ENCODE assay signal across 13 cellular contexts in the genomic region with DNA sequence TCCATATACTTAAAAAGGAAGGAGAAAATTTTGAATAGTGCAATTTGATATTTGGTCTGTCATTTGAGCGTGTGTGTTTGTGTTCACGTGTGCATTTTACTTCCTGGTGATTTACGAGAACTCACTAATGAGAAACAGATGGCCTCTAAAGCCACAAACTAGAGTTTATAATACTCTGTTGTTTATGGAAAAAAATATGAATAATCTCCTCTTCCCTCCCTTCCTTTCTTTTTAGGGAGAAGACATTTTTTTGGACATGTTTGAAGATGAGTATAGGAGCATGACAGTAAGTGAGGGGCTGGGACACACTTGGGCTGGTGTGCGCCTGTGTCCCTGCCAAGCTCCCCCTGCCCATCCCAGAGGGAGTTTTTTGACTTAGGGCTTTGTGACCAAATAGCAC.
DNase-seq lines count a peak whose midpoint lies in the region; ATAC-seq and TF ChIP-seq lines count a peak whose summit lies in the region.
"Had no signal": no experiment of that assay in that cellular context is flagged by ENCODE, and none has a peak within 500 bp of the region (broad histone marks: within the 10 kb centered on the region; RNA-seq: fewer than 3 reads in every experiment).

No MANE protein-coding gene starts in this region.

- H3K27ac Mint-ChIP-seq in activated CD4-positive, alpha-beta T cell treated with anti-CD3 and anti-CD28 coated beads for 36 hours = peak overlapping the region; percentile 55
- no peak overlapping the region for H3K27ac Mint-ChIP-seq in activated CD4-positive, alpha-beta T cell treated with anti-CD3 and anti-CD28 coated beads, Interleukin-2, amount 10 ng/mL, durations not matched to agents 7 days and 5 days

- H3K9me3 Mint-ChIP-seq in activated CD4-positive, alpha-beta T cell treated with anti-CD3 and anti-CD28 coated beads for 36 hours (ENCODE audit: low read depth) = no peaks in the 10 kb centered on the region
- H3K9me3 Mint-ChIP-seq in activated CD4-positive, alpha-beta T cell treated with anti-CD3 and anti-CD28 coated beads, Interleukin-2, amount 10 ng/mL, durations not matched to agents 7 days and 5 days = no peaks in the 10 kb centered on the region

- TF ChIP-seq POLR2A in GM18505 (IDR thresholded peaks at IDR 0.05; ENCODE audit: borderline replicate concordance, extremely low read depth, insufficient read depth, insufficient read length) = no peak

- peaks cover 38% of the 10 kb centered on the region for H3K36me3 Mint-ChIP-seq in activated CD4-positive, alpha-beta T cell treated with anti-CD3 and anti-CD28 coated beads for 36 hours (ENCODE audit: low read depth)
- H3K36me3 Mint-ChIP-seq in activated CD4-positive, alpha-beta T cell treated with anti-CD3 and anti-CD28 coated beads, Interleukin-2, amount 10 ng/mL, durations not matched to agents 7 days and 5 days (ENCODE audit: low read depth) = peaks cover 61% of the 10 kb centered on the region

- no peak for ATAC-seq in activated CD4-positive, alpha-beta T cell treated with anti-CD3 and anti-CD28 coated beads for 36 hours
- ATAC-seq in GM18519 (IDR thresholded peaks at IDR 0.05; ENCODE audit: low FRiP score, unreplicated experiment) (no peak), GM18505 (IDR thresholded peaks at IDR 0.05; ENCODE audit: unreplicated experiment) (no peak)

- TF ChIP-seq CTCF in fibroblast of pulmonary artery (IDR thresholded peaks at IDR 0.05; ENCODE audit: low read length, missing control alignments) = no peak

- no peak for DNase-seq in activated CD4-positive, alpha-beta T cell treated with anti-CD3 and anti-CD28 coated beads for 36 hours
- no peak for DNase-seq in activated CD4-positive, alpha-beta T cell treated with anti-CD3 and anti-CD28 coated beads, Interleukin-2, amount 10 ng/mL, durations not matched to agents 7 days and 5 days
- DNase-seq in NCI-H69 (lab: John Stamatoyannopoulos, UW) = peak; percentile 79
- DNase-seq in fibroblast of pulmonary artery (ENCODE audit: low read depth) = peak; percentile 52
- peak; percentile 75 for DNase-seq in stromal cell of bone marrow (ENCODE audit: low read depth)
- DNase-seq in activated CD8-positive, alpha-beta memory T cell treated with anti-CD3 and anti-CD28 coated beads, Interleukin-2, amount 50 U/mL, for 48 hours = no peak
- DNase-seq: activated CD4-positive, alpha-beta T cell treated with anti-CD3 and anti-CD28 coated beads for 48 hours; BE2C; kidney glomerular epithelial cell; NCI-H1092 treated with DMSO at 0.1 percent for 48 hours; thyroid gland had no signal

- CTCF ChIA-PET in activated CD4-positive, alpha-beta T cell treated with anti-CD3 and anti-CD28 coated beads for 36 hours (lab: Charles Lee) = interaction anchor here (1.0 kb wide), 1 partner anchor 89 kb away, joined by 3 read pairs; no protein-coding TSS in a partner anchor
- CTCF ChIA-PET in activated CD4-positive, alpha-beta T cell treated with anti-CD3 and anti-CD28 coated beads, Interleukin-2, amount 10 ng/mL, durations not matched to agents 7 days and 5 days (lab: Charles Lee) = interaction anchor here (1.0 kb wide), 1 partner anchor 14 kb away, joined by 3 read pairs; no protein-coding TSS in a partner anchor

- intact Hi-C loops in activated CD4-positive, alpha-beta T cell treated with anti-CD3 and anti-CD28 coated beads for 36 hours (cut with DNase I, micrococcal nuclease) = no loop called here

- H3K4me3 ChIP-seq in fibroblast of pulmonary artery (replicated peaks; ENCODE audit: low read depth, low read length) = no peak overlapping the region
- H3K4me3 ChIP-seq: thyroid gland had no signal

- peaks cover 38% of the 10 kb centered on the region for H3K4me1 Mint-ChIP-seq in activated CD4-positive, alpha-beta T cell treated with anti-CD3 and anti-CD28 coated beads for 36 hours
- H3K4me1 Mint-ChIP-seq in activated CD4-positive, alpha-beta T cell treated with anti-CD3 and anti-CD28 coated beads, Interleukin-2, amount 10 ng/mL, durations not matched to agents 7 days and 5 days = peaks cover 53% of the 10 kb centered on the region

- POLR2A ChIA-PET in activated CD4-positive, alpha-beta T cell treated with anti-CD3 and anti-CD28 coated beads for 36 hours (lab: Charles Lee) = no interaction called here
- POLR2A ChIA-PET in activated CD4-positive, alpha-beta T cell treated with anti-CD3 and anti-CD28 coated beads, Interleukin-2, amount 10 ng/mL, durations not matched to agents 7 days and 5 days (lab: Charles Lee) = no interaction called here

- no peaks in the 10 kb centered on the region for H3K27me3 Mint-ChIP-seq in activated CD4-positive, alpha-beta T cell treated with anti-CD3 and anti-CD28 coated beads for 36 hours
- H3K27me3 Mint-ChIP-seq in activated CD4-positive, alpha-beta T cell treated with anti-CD3 and anti-CD28 coated beads, Interleukin-2, amount 10 ng/mL, durations not matched to agents 7 days and 5 days = no peaks in the 10 kb centered on the region

- H3K4me3 Mint-ChIP-seq in activated CD4-positive, alpha-beta T cell treated with anti-CD3 and anti-CD28 coated beads for 36 hours = no peak overlapping the region
- no peak overlapping the region for H3K4me3 Mint-ChIP-seq in activated CD4-positive, alpha-beta T cell treated with anti-CD3 and anti-CD28 coated beads, Interleukin-2, amount 10 ng/mL, durations not matched to agents 7 days and 5 days

Comparison
In these comparisons a context has a peak if more than half of its experiments do, and no peak if none do; other contexts are left out.
1. DNase-seq: peak in NCI-H69 (single experiment), fibroblast of pulmonary artery (single experiment) and stromal cell of bone marrow (single experiment); none in activated CD4-positive, alpha-beta T cell treated with anti-CD3 and anti-CD28 coated beads for 36 hours (single experiment), activated CD4-positive, alpha-beta T cell treated with anti-CD3 and anti-CD28 coated beads, Interleukin-2, amount 10 ng/mL, durations not matched to agents 7 days and 5 days (single experiment) and activated CD8-positive, alpha-beta memory T cell treated with anti-CD3 and anti-CD28 coated beads, Interleukin-2, amount 50 U/mL, for 48 hours (single experiment).